7 cellular contexts compared by ENCODE assay signal in the genomic region with DNA sequence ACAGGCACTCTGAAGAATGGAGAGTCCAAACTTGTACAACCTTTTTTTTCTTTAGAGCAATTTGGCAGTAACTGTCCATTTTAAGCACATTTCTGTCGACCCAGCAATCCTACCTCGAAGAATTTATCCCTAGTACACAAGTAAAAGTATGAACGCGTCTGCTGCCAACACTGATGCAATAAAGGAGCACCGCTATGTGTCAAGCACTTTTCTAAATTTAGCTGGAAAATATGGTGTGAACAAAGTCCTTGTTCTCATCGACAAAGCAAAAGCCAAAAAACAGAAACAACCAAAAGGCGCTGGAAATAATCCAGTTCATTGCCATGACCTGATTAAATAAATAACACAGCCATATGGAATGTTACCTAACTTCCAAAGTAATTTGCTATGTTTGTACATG. TPM values are rescaled to one million over a fixed set of nuclear protein-coding genes. Genes with fewer than 3 reads are reported as not detected.
A peak's percentile ranks its signal among the peaks of the same experiment; 100 is the strongest.
DNase-seq lines count a peak whose midpoint lies in the region; ATAC-seq and TF ChIP-seq lines count a peak whose summit lies in the region.

No MANE protein-coding gene starts in this region.

- no peak for TF ChIP-seq CTCF in HFFc6 (IDR thresholded peaks at IDR 0.05)
- TF ChIP-seq CTCF in activated B cell treated with CpG ODN at 0.5 μM for 24 hours (IDR thresholded peaks at IDR 0.05), result no peak
- TF ChIP-seq CTCF in right atrium auricular region (IDR thresholded peaks at IDR 0.05), result no peak

- no peak overlapping the region for H3K27ac ChIP-seq in right atrium auricular region

- no peak for DNase-seq in HFFc6
- DNase-seq in activated B cell treated with CpG ODN at 0.5 μM for 24 hours, result no peak
- DNase-seq in right atrium auricular region (ENCODE audit: low spot score), result no peak
- no peak for DNase-seq in Ammon's horn (ENCODE audit: low spot score)
- no peak for DNase-seq in stimulated activated CD4-positive, alpha-beta T cell treated with anti-CD3 and anti-CD28 coated beads, Interleukin-2, amount 100 ng/mL, for 24 hours

- ATAC-seq in activated B cell treated with CpG ODN at 0.5 μM for 24 hours (ENCODE audit: low read depth) (no peak), HG03097 (IDR thresholded peaks at IDR 0.05; ENCODE audit: low FRiP score, unreplicated experiment) (no peak)
- ATAC-seq in stimulated activated memory B cell treated with anti-CD40 and anti-IgM and Interleukin-4, amounts not matched to agents 10 μg/mL and 1 μg/mL and 100 μg/mL, for 72 hours, result no peak

- H3K9me3 Mint-ChIP-seq in HFFc6, result no peaks in the 10 kb centered on the region
- H3K9me3 Mint-ChIP-seq in activated B cell treated with CpG ODN at 0.5 μM for 24 hours, result no peaks in the 10 kb centered on the region
- H3K9me3 Mint-ChIP-seq in stimulated activated memory B cell treated with anti-CD40 and anti-IgM and Interleukin-4, amounts not matched to agents 10 μg/mL and 1 μg/mL and 100 μg/mL, for 72 hours, result no peaks in the 10 kb centered on the region

- CTCF ChIA-PET in activated B cell treated with CpG ODN at 0.5 μM for 24 hours (lab: Charles Lee), result interaction anchor here (2.1 to 2.9 kb wide), 2 partner anchors 27 to 163 kb away, joined by 19 to 26 read pairs; partner anchors contain the start of genes ADNP and BCAS4

- POLR2A ChIA-PET in activated B cell treated with CpG ODN at 0.5 μM for 24 hours (lab: Charles Lee), result interaction anchor here (1.0 to 3.1 kb wide), 8 partner anchors 16 to 765 kb away, joined by 3 to 126 read pairs (median 6); partner anchors contain the start of genes ADNP and BCAS4

- peak overlapping the region; percentile 98 for H3K4me3 Mint-ChIP-seq in HFFc6
- H3K4me3 Mint-ChIP-seq in activated B cell treated with CpG ODN at 0.5 μM for 24 hours, result peak overlapping the region; percentile 96
- peak overlapping the region; percentile 95 for H3K4me3 Mint-ChIP-seq in stimulated activated memory B cell treated with anti-CD40 and anti-IgM and Interleukin-4, amounts not matched to agents 10 μg/mL and 1 μg/mL and 100 μg/mL, for 72 hours

- intact Hi-C loops in activated B cell treated with CpG ODN at 0.5 μM for 24 hours (cut with micrococcal nuclease), result no loop called here

- H3K4me1 Mint-ChIP-seq in HFFc6 (ENCODE audit: low read depth) (peaks cover 50% of the 10 kb centered on the region), activated B cell treated with CpG ODN at 0.5 μM for 24 hours (peaks cover 49% of the 10 kb centered on the region)
- peaks cover 41% of the 10 kb centered on the region for H3K4me1 Mint-ChIP-seq in stimulated activated memory B cell treated with anti-CD40 and anti-IgM and Interleukin-4, amounts not matched to agents 10 μg/mL and 1 μg/mL and 100 μg/mL, for 72 hours

- H3K27me3 Mint-ChIP-seq in HFFc6 (ENCODE audit: insufficient read depth) (no peaks in the 10 kb centered on the region; the same call in 1 of the 2 replicates), activated B cell treated with CpG ODN at 0.5 μM for 24 hours (no peaks in the 10 kb centered on the region)
- no peaks in the 10 kb centered on the region for H3K27me3 Mint-ChIP-seq in stimulated activated memory B cell treated with anti-CD40 and anti-IgM and Interleukin-4, amounts not matched to agents 10 μg/mL and 1 μg/mL and 100 μg/mL, for 72 hours

- H3K36me3 Mint-ChIP-seq in HFFc6 (ENCODE audit: low read depth), result peaks cover 41% of the 10 kb centered on the region
- peaks cover 52% of the 10 kb centered on the region for H3K36me3 Mint-ChIP-seq in activated B cell treated with CpG ODN at 0.5 μM for 24 hours (ENCODE audit: low read depth)
- peaks cover 14% of the 10 kb centered on the region for H3K36me3 Mint-ChIP-seq in stimulated activated memory B cell treated with anti-CD40 and anti-IgM and Interleukin-4, amounts not matched to agents 10 μg/mL and 1 μg/mL and 100 μg/mL, for 72 hours

- peaks cover 0 to 46% of the 10 kb centered on the region in 2 donors for H3K4me1 ChIP-seq in right atrium auricular region

- no peaks in the 10 kb centered on the region for H3K9me3 ChIP-seq in right atrium auricular region

- H3K27me3 ChIP-seq in right atrium auricular region, result no peaks in the 10 kb centered on the region

- peak overlapping the region; percentile 96 to 99 for H3K4me3 ChIP-seq in right atrium auricular region

- peaks cover 16% of the 10 kb centered on the region for H3K36me3 ChIP-seq in right atrium auricular region

- H3K27ac Mint-ChIP-seq in HFFc6 (peak overlapping the region; percentile 100), activated B cell treated with CpG ODN at 0.5 μM for 24 hours (peak overlapping the region; percentile 99)
- peak overlapping the region; percentile 99 for H3K27ac Mint-ChIP-seq in stimulated activated memory B cell treated with anti-CD40 and anti-IgM and Interleukin-4, amounts not matched to agents 10 μg/mL and 1 μg/mL and 100 μg/mL, for 72 hours

RNA-seq across cellular contexts. Expression of gene DPM1, which starts 1.1 kb away (rescaled TPM):
- total RNA-seq in HFFc6 (2021; fragmentation: NEBNext Ultra II Directional; extraction: Animal tissue kit (Norgen Biotek cat#: 25700)), result 10 to 100 TPM; 51.8 to 59.9 (median 57.4) TPM
- 39.8 and 41.2 TPM in 2 replicates for total RNA-seq in activated B cell treated with CpG ODN at 0.5 μM for 24 hours
- total RNA-seq in right atrium auricular region, result 10 to 100 TPM; 35.0 to 78.1 TPM

RNA-seq across cellular contexts. Expression of gene MOCS3, which starts 1.3 kb away (rescaled TPM):
- 1 to 10 TPM; 5.0 to 6.1 (median 5.4) TPM for total RNA-seq in HFFc6 (2021; fragmentation: NEBNext Ultra II Directional; extraction: Animal tissue kit (Norgen Biotek cat#: 25700))
- total RNA-seq in activated B cell treated with CpG ODN at 0.5 μM for 24 hours (7.5 and 8.1 TPM in 2 replicates), right atrium auricular region (1 to 10 TPM; 2.9 to 3.1 TPM)

RNA-seq across cellular contexts. Expression of gene ADNP, which starts 26.0 kb away (rescaled TPM):
- total RNA-seq in HFFc6 (2021; fragmentation: NEBNext Ultra II Directional; extraction: Animal tissue kit (Norgen Biotek cat#: 25700)), result 10 to 100 TPM; 56.5 to 68.8 (median 57.3) TPM
- total RNA-seq in activated B cell treated with CpG ODN at 0.5 μM for 24 hours (89.4 and 99.3 TPM in 2 replicates), right atrium auricular region (10 to 100 TPM; 23.7 to 34.3 TPM)
